Comparison of ENCODE assay signal across 10 cellular contexts in the genomic region with DNA sequence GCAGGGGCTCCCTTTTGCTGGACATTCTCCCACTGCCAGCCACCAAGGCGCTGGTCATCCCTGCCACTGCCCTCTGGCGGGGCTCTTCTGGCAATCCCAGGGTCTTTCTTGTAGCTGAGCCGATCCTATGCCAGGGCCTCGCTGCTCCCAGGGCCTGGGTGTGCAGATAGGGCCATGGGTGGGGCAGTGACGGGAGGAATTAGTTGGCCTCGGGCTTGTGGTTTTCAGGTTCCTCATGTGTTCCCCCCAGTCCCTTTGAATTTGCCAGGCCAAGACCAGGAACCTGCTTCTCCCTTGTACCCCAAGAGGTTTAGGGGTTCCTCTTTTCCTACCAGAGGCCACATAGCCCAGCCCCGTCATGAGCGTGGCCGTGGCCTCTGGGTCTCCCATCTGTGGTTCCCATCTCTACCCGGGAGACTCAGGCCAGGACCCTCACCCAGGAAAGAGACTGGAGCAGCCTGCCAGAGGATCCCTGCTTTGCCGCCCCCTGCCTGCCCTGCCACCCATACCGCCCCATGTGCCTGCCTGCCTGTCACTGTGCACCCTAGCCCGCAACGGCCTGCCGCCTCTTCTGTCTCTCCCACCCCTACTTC. TPM values are rescaled to one million over a fixed set of nuclear protein-coding genes. Genes with fewer than 3 reads are reported as not detected.
DNase-seq lines count a peak whose midpoint lies in the region; ATAC-seq, FAIRE-seq and TF ChIP-seq lines count a peak whose summit lies in the region.
"Had no signal": no experiment of that assay in that cellular context is flagged by ENCODE, and none has a peak within 500 bp of the region (broad histone marks: within the 10 kb centered on the region; RNA-seq: fewer than 3 reads in every experiment).

No MANE protein-coding gene starts in this region.

- intact Hi-C loops in sciatic nerve (cut with DNase I) = no loop called here

- no peaks in the 10 kb centered on the region for H3K27me3 Mint-ChIP-seq in activated CD8-positive, alpha-beta memory T cell treated with anti-CD3 and anti-CD28 coated beads, Interleukin-2, amount 10 ng/mL, durations not matched to agents 7 days and 5 days
- H3K27me3 Mint-ChIP-seq in effector memory CD8-positive, alpha-beta T cell = no peaks in the 10 kb centered on the region

- H3K36me3 Mint-ChIP-seq in activated CD8-positive, alpha-beta memory T cell treated with anti-CD3 and anti-CD28 coated beads, Interleukin-2, amount 10 ng/mL, durations not matched to agents 7 days and 5 days = peaks cover 41% of the 10 kb centered on the region
- peaks cover 42% of the 10 kb centered on the region for H3K36me3 Mint-ChIP-seq in effector memory CD8-positive, alpha-beta T cell (ENCODE audit: insufficient read depth)

- CTCF ChIA-PET in activated CD8-positive, alpha-beta memory T cell treated with anti-CD3 and anti-CD28 coated beads, Interleukin-2, amount 10 ng/mL, durations not matched to agents 7 days and 5 days (lab: Charles Lee) = interaction anchor here (1.0 to 1.5 kb wide), 4 partner anchors 9 to 59 kb away, joined by 3 to 7 read pairs (median 4); a partner anchor contains a TSS

- FAIRE-seq in GM19239 (lab: Jason Lieb, UNC) = no peak
- no peak for FAIRE-seq in GM12892 (lab: Jason Lieb, UNC)

- H3K9me3 Mint-ChIP-seq in activated CD8-positive, alpha-beta memory T cell treated with anti-CD3 and anti-CD28 coated beads, Interleukin-2, amount 10 ng/mL, durations not matched to agents 7 days and 5 days (ENCODE audit: low read depth) = no peaks in the 10 kb centered on the region
- H3K9me3 Mint-ChIP-seq in effector memory CD8-positive, alpha-beta T cell = no peaks in the 10 kb centered on the region

- H3K4me1 Mint-ChIP-seq in activated CD8-positive, alpha-beta memory T cell treated with anti-CD3 and anti-CD28 coated beads, Interleukin-2, amount 10 ng/mL, durations not matched to agents 7 days and 5 days = peaks cover 68% of the 10 kb centered on the region
- H3K4me1 Mint-ChIP-seq in effector memory CD8-positive, alpha-beta T cell (ENCODE audit: low read depth in 2 of 2) = peaks cover 39 to 44% of the 10 kb centered on the region in 2 donors

- no peak for DNase-seq in activated CD8-positive, alpha-beta memory T cell treated with anti-CD3 and anti-CD28 coated beads, Interleukin-2, amount 10 ng/mL, durations not matched to agents 7 days and 5 days
- no peak for DNase-seq in activated CD8-positive, alpha-beta memory T cell treated with anti-CD3 and anti-CD28 coated beads, Interleukin-2, amount 50 U/mL, for 4 hours
- DNase-seq in OCI-M2 (lab: John Stamatoyannopoulos, UW; ENCODE audit: unreplicated experiment) (peak; percentile 97), sciatic nerve (ENCODE audit: low spot score) (no peak), GM19239 (ENCODE audit: insufficient read length, low spot score) (no peak), GM12892 (ENCODE audit: insufficient read length) (no peak)
- no peak for DNase-seq in effector memory CD8-positive, alpha-beta T cell
- DNase-seq: NCI-H1092 treated with DMSO at 0.1 percent for 48 hours, trophoblast cell had no signal

- peak overlapping the region; percentile 82 for H3K27ac Mint-ChIP-seq in activated CD8-positive, alpha-beta memory T cell treated with anti-CD3 and anti-CD28 coated beads, Interleukin-2, amount 10 ng/mL, durations not matched to agents 7 days and 5 days
- H3K27ac Mint-ChIP-seq in effector memory CD8-positive, alpha-beta T cell = peak overlapping the region; percentile 76 to 96

- no peak overlapping the region for H3K4me3 Mint-ChIP-seq in activated CD8-positive, alpha-beta memory T cell treated with anti-CD3 and anti-CD28 coated beads, Interleukin-2, amount 10 ng/mL, durations not matched to agents 7 days and 5 days
- H3K4me3 Mint-ChIP-seq in effector memory CD8-positive, alpha-beta T cell = peak overlapping the region; percentile 22 to 63

- TF ChIP-seq POLR2A in GM12892 (IDR thresholded peaks at IDR 0.05; ENCODE audit: low read depth, low read length) = no peak

- ATAC-seq in activated CD8-positive, alpha-beta memory T cell treated with anti-CD3 and anti-CD28 coated beads, Interleukin-2, amount 10 ng/mL, durations not matched to agents 7 days and 5 days = no peak
- ATAC-seq in effector memory CD8-positive, alpha-beta T cell (replicated peaks) = no peak
- ATAC-seq in sciatic nerve (peak; percentile 9), GM18520 (IDR thresholded peaks at IDR 0.05; ENCODE audit: unreplicated experiment) (no peak)

RNA-seq across cellular contexts. Expression of a gene that starts 26.2 kb away (rescaled TPM):
- 10 to 100 TPM; 16.0 to 19.2 TPM for total RNA-seq in activated CD8-positive, alpha-beta memory T cell treated with anti-CD3 and anti-CD28 coated beads, Interleukin-2, amount 10 ng/mL, durations not matched to agents 7 days and 5 days
- 20.0 TPM for total RNA-seq in sciatic nerve
- 10.2 TPM for polyA plus RNA-seq in GM12892 (2012; ENCODE audit: missing spikeins)

RNA-seq across cellular contexts. Expression of a gene that starts 38.4 kb away (rescaled TPM):
- total RNA-seq in activated CD8-positive, alpha-beta memory T cell treated with anti-CD3 and anti-CD28 coated beads, Interleukin-2, amount 10 ng/mL, durations not matched to agents 7 days and 5 days = 1 to 10 TPM; 1.2 to 1.7 TPM
- total RNA-seq in sciatic nerve = 2.7 TPM
- polyA plus RNA-seq in GM12892 (2012; ENCODE audit: missing spikeins) = 5.8 TPM
